Comparison of ENCODE assay signal across 16 cellular contexts in genomic region chr3:76177650-76178049, GRCh38.
"Had no signal": no experiment of that assay in that cellular context is flagged by ENCODE, and none has a peak within 500 bp of the region (broad histone marks: within the 10 kb centered on the region; RNA-seq: fewer than 3 reads in every experiment).

No MANE protein-coding gene starts in this region.

- H3K27ac ChIP-seq: lower lobe of right lung, parathyroid adenoma, right lobe of liver, thoracic aorta, tibial nerve, upper lobe of left lung had no signal

- H3K9me3 ChIP-seq: lower lobe of right lung, right lobe of liver, thoracic aorta, tibial nerve, upper lobe of left lung had no signal

- ATAC-seq: effector memory CD8-positive, alpha-beta T cell; left ventricle myocardium superior; lower lobe of right lung; natural killer cell; right lobe of liver; stimulated activated naive B cell treated with anti-CD40 and anti-IgM and Interleukin-4, amounts not matched to agents 10 μg/mL and 1 μg/mL and 100 μg/mL, for 72 hours had no signal

- H3K9ac ChIP-seq: parathyroid adenoma had no signal

- H2AFZ ChIP-seq: parathyroid adenoma had no signal

- DNase-seq: cortex of kidney; effector memory CD8-positive, alpha-beta T cell; erythroblast; head of caudate nucleus; left ventricle myocardium superior; lower lobe of right lung; natural killer cell; right lobe of liver; small intestine; stimulated activated CD4-positive, alpha-beta T cell treated with anti-CD3 and anti-CD28 coated beads, Interleukin-15, amount 100 ng/mL, for 24 hours; stimulated activated CD4-positive, alpha-beta T cell treated with anti-CD3 and anti-CD28 coated beads, Interleukin-2, amount 100 ng/mL, for 48 hours; stimulated activated naive B cell treated with anti-CD40 and anti-IgM and Interleukin-4, amounts not matched to agents 10 μg/mL and 1 μg/mL and 100 μg/mL, for 72 hours; upper lobe of left lung had no signal

- H3K27me3 ChIP-seq: right lobe of liver, tibial nerve, upper lobe of left lung had no signal

- H3K36me3 ChIP-seq: lower lobe of right lung, right lobe of liver, thoracic aorta, tibial nerve, upper lobe of left lung had no signal

- H3K4me3 ChIP-seq: lower lobe of right lung, right lobe of liver, thoracic aorta, tibial nerve, upper lobe of left lung had no signal

- H3K4me1 ChIP-seq: lower lobe of right lung, right lobe of liver, tibial nerve, upper lobe of left lung had no signal
